1 cellular context compared by ENCODE assay signal in the genomic region with DNA sequence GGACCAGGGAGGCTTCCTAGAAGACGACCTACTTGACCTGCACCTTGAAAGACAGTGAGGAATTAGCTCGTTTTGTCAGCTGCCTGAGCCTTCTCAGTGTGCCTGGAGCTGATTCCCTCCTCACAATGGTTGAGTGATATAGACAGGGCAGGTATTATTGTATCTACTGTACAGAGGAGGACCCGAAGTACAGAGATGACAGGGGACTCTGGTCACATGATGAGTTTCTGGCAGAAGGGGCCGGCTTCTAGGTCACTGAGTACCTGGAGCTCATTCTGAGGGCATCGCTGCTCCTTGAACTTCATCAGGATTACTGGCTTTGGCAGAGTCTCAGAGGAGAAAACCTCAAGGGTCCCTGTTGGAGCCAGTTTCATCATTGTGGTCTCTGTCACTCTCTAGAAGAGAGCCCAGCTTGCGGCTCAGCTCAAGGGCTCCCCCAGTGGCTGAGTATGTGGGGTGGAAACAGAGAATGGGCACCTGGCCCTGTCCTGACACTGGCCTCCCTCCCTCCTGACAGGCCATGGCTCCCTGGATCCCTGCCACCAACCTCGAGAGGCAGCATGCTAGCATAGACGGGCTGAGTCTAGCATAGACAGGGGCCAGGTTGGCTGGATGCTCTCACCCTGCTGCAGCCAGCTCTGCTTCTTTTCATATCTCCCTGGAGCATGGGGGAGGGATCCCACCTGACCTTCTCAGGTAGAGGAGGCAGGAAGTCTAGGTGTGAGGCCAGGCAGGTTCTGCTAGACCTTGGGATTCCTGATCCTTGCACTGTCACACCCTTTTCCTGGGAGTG.
TF ChIP-seq lines count a peak whose summit lies in the region.

No MANE protein-coding gene starts in this region.

TF ChIP-seq in WTC11, 78 proteins besides CTCF, POLR2A, EP300 and RAD21 (continued from another document):
- TF ChIP-seq GTF2I (CRISPR knock-in tag; conservative IDR thresholded peaks at IDR 0.05) (peak; percentile 52; the same call in 1 of the 2 replicates), E2F1 (CRISPR knock-in tag; IDR thresholded peaks at IDR 0.05) (no peak), GABPB1 (CRISPR knock-in tag; IDR thresholded peaks at IDR 0.05) (0 out of 2 replicates have a peak, but pooled peaks have one; percentile 29), ATF1 (CRISPR knock-in tag; IDR thresholded peaks at IDR 0.05) (no peak), ESRRA (CRISPR knock-in tag; IDR thresholded peaks at IDR 0.05; ENCODE audit: borderline replicate concordance) (no peak), ZMAT4 (CRISPR knock-in tag; IDR thresholded peaks at IDR 0.05) (no peak)
- TF ChIP-seq, protein P1, sequence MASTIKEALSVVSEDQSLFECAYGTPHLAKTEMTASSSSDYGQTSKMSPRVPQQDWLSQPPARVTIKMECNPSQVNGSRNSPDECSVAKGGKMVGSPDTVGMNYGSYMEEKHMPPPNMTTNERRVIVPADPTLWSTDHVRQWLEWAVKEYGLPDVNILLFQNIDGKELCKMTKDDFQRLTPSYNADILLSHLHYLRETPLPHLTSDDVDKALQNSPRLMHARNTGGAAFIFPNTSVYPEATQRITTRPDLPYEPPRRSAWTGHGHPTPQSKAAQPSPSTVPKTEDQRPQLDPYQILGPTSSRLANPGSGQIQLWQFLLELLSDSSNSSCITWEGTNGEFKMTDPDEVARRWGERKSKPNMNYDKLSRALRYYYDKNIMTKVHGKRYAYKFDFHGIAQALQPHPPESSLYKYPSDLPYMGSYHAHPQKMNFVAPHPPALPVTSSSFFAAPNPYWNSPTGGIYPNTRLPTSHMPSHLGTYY (CRISPR knock-in tag; IDR thresholded peaks at IDR 0.05) = no peak
TF ChIP-seq in WTC11: peak in this region for 4.
